Comparison of ENCODE assay signal across 2 cellular contexts in genomic region chr7:99637414-99637813, GRCh38.
TF ChIP-seq lines count a peak whose summit lies in the region.
"Not testable (repeated sequence)": the region's sequence is repeated elsewhere in the genome, so short reads cannot be mapped to it uniquely, and the experiment has no call there.

No MANE protein-coding gene starts in this region.

TF ChIP-seq in K562, 482 proteins besides CTCF, POLR2A, EP300 and RAD21:
- TF ChIP-seq CEBPB (tag; IDR thresholded peaks at IDR 0.05) (peak; percentile 38), CEBPG (tag; conservative IDR thresholded peaks at IDR 0.05 in 1 of 2, IDR thresholded peaks at IDR 0.05 in 1 of 2) (peak; percentile 22 to 45; a peak in 1 of 4 replicates)
- TF ChIP-seq CEBPG (CRISPR knock-in tag; IDR thresholded peaks at IDR 0.05), result not testable (repeated sequence)

TF ChIP-seq in HepG2, 621 proteins besides CTCF, POLR2A, EP300 and RAD21:
- TF ChIP-seq CEBPB (IDR thresholded peaks at IDR 0.05; ENCODE audit: borderline replicate concordance, low read depth, low read length), result 0 out of 2 replicates have a peak, but pooled peaks have one; percentile 5
